In genomic region chr4:83548151-83548905, GRCh38 we compare ENCODE assay signal across 8 cellular contexts. TPM values are rescaled to one million over a fixed set of nuclear protein-coding genes. Genes with fewer than 3 reads are reported as not detected.
DNase-seq lines count a peak whose midpoint lies in the region; ATAC-seq and TF ChIP-seq lines count a peak whose summit lies in the region.

No MANE protein-coding gene starts in this region.

- POLR2A ChIA-PET in CD8-positive, alpha-beta T cell (lab: Charles Lee), result interaction anchor here (1.1 kb wide), 1 partner anchor 10 kb away, joined by 3 read pairs; no protein-coding TSS in a partner anchor

- H3K4me1 ChIP-seq in CD8-positive, alpha-beta T cell (ENCODE audit: insufficient read depth, low read length), result no peaks in the 10 kb centered on the region
- peaks cover 0 to 16% (median 1%) of the 10 kb centered on the region in 4 donors for H3K4me1 ChIP-seq in Peyer's patch

- peak; percentile 67 for ATAC-seq in CD8-positive, alpha-beta T cell
- ATAC-seq in HG03558 (IDR thresholded peaks at IDR 0.05; ENCODE audit: extremely low read depth, unreplicated experiment) (peak; percentile 87), left cardiac atrium (peak; percentile 88 to 91)

- no peaks in the 10 kb centered on the region for H3K27me3 Mint-ChIP-seq in CD8-positive, alpha-beta T cell (ENCODE audit: low read depth)
- H3K27me3 Mint-ChIP-seq in activated T-helper 2 cell treated with anti-CD3 and anti-CD28 coated beads, Interferon-gamma antibody, Interleukin-2, Interleukin-4, amounts not matched to agents 10 μg/mL and 5 μg/mL and 100 μg/mL, durations not matched to agents 14 hours and 24 hours and 36 hours (ENCODE audit: low read depth), result peaks cover 1% of the 10 kb centered on the region

- no peak overlapping the region for H3K27ac ChIP-seq in CD8-positive, alpha-beta T cell (ENCODE audit: low read depth, low read length)
- H3K27ac ChIP-seq in Peyer's patch, result peak overlapping the region in 1 of 4 donors; percentile 55

- no peak for TF ChIP-seq CTCF in CD8-positive, alpha-beta T cell (IDR thresholded peaks at IDR 0.05)
- TF ChIP-seq CTCF in GM20000 (IDR thresholded peaks at IDR 0.05; ENCODE audit: extremely low read depth, missing control alignments), result no peak
- no peak for TF ChIP-seq CTCF in Peyer's patch (IDR thresholded peaks at IDR 0.05)

- H3K27me3 ChIP-seq in CD8-positive, alpha-beta T cell (ENCODE audit: insufficient read depth, low read length), result no peaks in the 10 kb centered on the region
- no peaks in the 10 kb centered on the region for H3K27me3 ChIP-seq in Peyer's patch

- CTCF ChIA-PET in CD8-positive, alpha-beta T cell (lab: Charles Lee), result interaction anchor here (1.0 kb wide), 1 partner anchor 14 kb away, joined by 3 read pairs; no protein-coding TSS in a partner anchor

- H3K27ac Mint-ChIP-seq in CD8-positive, alpha-beta T cell, result no peak overlapping the region
- no peak overlapping the region for H3K27ac Mint-ChIP-seq in activated T-helper 2 cell treated with anti-CD3 and anti-CD28 coated beads, Interferon-gamma antibody, Interleukin-2, Interleukin-4, amounts not matched to agents 10 μg/mL and 5 μg/mL and 100 μg/mL, durations not matched to agents 14 hours and 24 hours and 36 hours

- H3K9me3 ChIP-seq in CD8-positive, alpha-beta T cell (ENCODE audit: low read length), result no peaks in the 10 kb centered on the region
- no peaks in the 10 kb centered on the region for H3K9me3 ChIP-seq in Peyer's patch

- intact Hi-C loops in CD8-positive, alpha-beta T cell (cut with DNase I, micrococcal nuclease), result no loop called here
- intact Hi-C loops in activated T-helper 2 cell treated with anti-CD3 and anti-CD28 coated beads, Interferon-gamma antibody, Interleukin-2, Interleukin-4, amounts not matched to agents 10 μg/mL and 5 μg/mL and 100 μg/mL, durations not matched to agents 14 hours and 24 hours and 36 hours (cut with micrococcal nuclease), result loop anchor here (1.0 kb wide), 2 partner anchors 10 to 12 kb away; partner anchors contain the start of gene GPAT3
- intact Hi-C loops in left cardiac atrium (cut with DNase I), result no loop called here

- no peaks in the 10 kb centered on the region for H3K4me1 Mint-ChIP-seq in CD8-positive, alpha-beta T cell (ENCODE audit: low read depth)
- peaks cover 34% of the 10 kb centered on the region for H3K4me1 Mint-ChIP-seq in activated T-helper 2 cell treated with anti-CD3 and anti-CD28 coated beads, Interferon-gamma antibody, Interleukin-2, Interleukin-4, amounts not matched to agents 10 μg/mL and 5 μg/mL and 100 μg/mL, durations not matched to agents 14 hours and 24 hours and 36 hours (ENCODE audit: low read depth)

- DNase-seq in CD8-positive, alpha-beta T cell, result peak in 6 of 7 experiments; percentile 25 to 67 (median 49)
- DNase-seq in GM20000 (ENCODE audit: low spot score) (peak; percentile 35), Peyer's patch (peak in 2 of 3 donors; percentile 79 to 90), left cardiac atrium (peak; percentile 48), germinal center (ENCODE audit: low spot score) (no peak)
- DNase-seq in activated T-helper 2 cell treated with anti-CD3 and anti-CD28 coated beads, Interferon-gamma antibody, Interleukin-2, Interleukin-4, amounts not matched to agents 10 μg/mL and 5 μg/mL and 100 μg/mL, durations not matched to agents 14 hours and 24 hours and 36 hours (ENCODE audit: low spot score), result peak; percentile 68
- DNase-seq in stimulated activated CD4-positive, alpha-beta T cell treated with anti-CD3 and anti-CD28 coated beads, Interleukin-2, amount 100 ng/mL, for 24 hours, result peak; percentile 64 to 73

- H3K36me3 ChIP-seq in CD8-positive, alpha-beta T cell (ENCODE audit: insufficient read depth, low read length), result no peaks in the 10 kb centered on the region
- H3K36me3 ChIP-seq in Peyer's patch, result no peaks in the 10 kb centered on the region

- H3K36me3 Mint-ChIP-seq in CD8-positive, alpha-beta T cell, result peaks cover 3% of the 10 kb centered on the region
- H3K36me3 Mint-ChIP-seq in activated T-helper 2 cell treated with anti-CD3 and anti-CD28 coated beads, Interferon-gamma antibody, Interleukin-2, Interleukin-4, amounts not matched to agents 10 μg/mL and 5 μg/mL and 100 μg/mL, durations not matched to agents 14 hours and 24 hours and 36 hours (ENCODE audit: low read depth), result peaks cover 4% of the 10 kb centered on the region

- no peak overlapping the region for H3K4me3 ChIP-seq in CD8-positive, alpha-beta T cell (ENCODE audit: low read depth, low read length)
- no peak overlapping the region for H3K4me3 ChIP-seq in Peyer's patch

- TF ChIP-seq POLR2A in Peyer's patch (IDR thresholded peaks at IDR 0.05), result no peak

- no peak overlapping the region for H3K4me3 Mint-ChIP-seq in CD8-positive, alpha-beta T cell
- H3K4me3 Mint-ChIP-seq in activated T-helper 2 cell treated with anti-CD3 and anti-CD28 coated beads, Interferon-gamma antibody, Interleukin-2, Interleukin-4, amounts not matched to agents 10 μg/mL and 5 μg/mL and 100 μg/mL, durations not matched to agents 14 hours and 24 hours and 36 hours (ENCODE audit: low read depth), result no peak overlapping the region

- no peaks in the 10 kb centered on the region for H3K9me3 Mint-ChIP-seq in CD8-positive, alpha-beta T cell
- no peaks in the 10 kb centered on the region for H3K9me3 Mint-ChIP-seq in activated T-helper 2 cell treated with anti-CD3 and anti-CD28 coated beads, Interferon-gamma antibody, Interleukin-2, Interleukin-4, amounts not matched to agents 10 μg/mL and 5 μg/mL and 100 μg/mL, durations not matched to agents 14 hours and 24 hours and 36 hours

RNA-seq across cellular contexts. Expression of gene GPAT3, which starts 12.4 kb away (rescaled TPM):
- total RNA-seq in CD8-positive, alpha-beta T cell, result 1 to 10 TPM; 3.0 to 3.5 TPM
- total RNA-seq in Peyer's patch, result 10 to 100 TPM in 3 of 4 donors, 1 to 10 TPM in 1; 7.4 to 86.0 (median 51.8) TPM
- total RNA-seq in activated T-helper 2 cell treated with anti-CD3 and anti-CD28 coated beads, Interferon-gamma antibody, Interleukin-2, Interleukin-4, amounts not matched to agents 10 μg/mL and 5 μg/mL and 100 μg/mL, durations not matched to agents 14 hours and 24 hours and 36 hours, result 8.8 and 9.7 TPM in 2 replicates
- total RNA-seq in left cardiac atrium, result 10 to 100 TPM; 34.0 to 39.0 TPM
